8 cellular contexts compared by ENCODE assay signal in the genomic region with DNA sequence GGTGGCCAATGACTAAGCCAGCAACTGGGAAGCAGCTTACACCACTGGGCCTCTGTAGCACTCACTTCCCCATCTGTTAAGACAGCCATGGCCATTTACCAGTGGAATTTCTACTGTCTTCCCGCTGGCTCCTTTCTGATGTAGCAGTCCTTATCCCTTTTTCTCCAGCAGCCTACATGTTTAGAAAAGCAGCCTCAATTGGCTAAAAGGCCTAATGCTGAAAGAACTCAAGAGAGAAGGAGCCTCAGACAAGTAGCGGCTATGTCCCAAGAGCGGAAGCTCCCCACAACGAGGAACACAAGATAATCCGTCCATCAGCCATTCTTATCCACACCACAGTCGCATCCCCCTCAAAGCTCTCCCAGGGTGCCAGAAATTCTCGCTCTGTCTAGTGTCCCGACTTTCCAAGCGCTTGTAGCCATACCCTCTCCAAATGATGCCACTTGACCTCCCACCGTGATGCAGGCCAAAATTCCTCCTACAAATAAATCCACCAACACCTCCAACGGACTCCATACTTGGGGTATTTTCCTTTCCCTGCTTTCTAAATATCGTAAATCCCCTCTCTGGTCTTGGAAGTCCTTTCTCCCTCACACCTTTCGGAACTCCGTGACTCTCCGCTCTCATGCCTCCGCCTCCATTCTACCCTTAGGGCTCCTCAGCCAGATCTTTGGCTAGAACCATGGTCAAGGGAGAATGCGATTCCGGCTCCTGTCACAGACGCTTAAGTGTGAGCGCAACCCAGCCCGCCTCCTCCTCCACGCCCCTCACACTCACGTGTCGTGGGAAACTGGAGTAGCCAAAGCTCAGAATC. TPM values are rescaled to one million over a fixed set of nuclear protein-coding genes. Genes with fewer than 3 reads are reported as not detected.
DNase-seq lines count a peak whose midpoint lies in the region; ATAC-seq and TF ChIP-seq lines count a peak whose summit lies in the region.

No MANE protein-coding gene starts in this region.

- TF ChIP-seq POLR2A in breast epithelium (IDR thresholded peaks at IDR 0.05) = no peak

- H3K4me3 Mint-ChIP-seq in stimulated activated memory B cell treated with anti-CD40 and anti-IgM and Interleukin-4, amounts not matched to agents 10 μg/mL and 1 μg/mL and 100 μg/mL, for 72 hours = peak overlapping the region; percentile 97

- H3K4me2 ChIP-seq in OCI-LY3 (ENCODE audit: low read length) = peak overlapping the region; percentile 85

- H3K9me3 ChIP-seq in OCI-LY3 (ENCODE audit: insufficient read depth, low read length) (peaks cover 7% of the 10 kb centered on the region; the same call in 1 of the 2 replicates), breast epithelium (no peaks in the 10 kb centered on the region)

- peak; percentile 69 for DNase-seq in CD1c-positive myeloid dendritic cell (ENCODE audit: extremely low spot score)
- DNase-seq in breast epithelium (ENCODE audit: low spot score in 2 of 2) = no peak
- peak; percentile 65 for DNase-seq in islet precursor cell

- peaks cover 5% of the 10 kb centered on the region for H3K9me3 Mint-ChIP-seq in stimulated activated memory B cell treated with anti-CD40 and anti-IgM and Interleukin-4, amounts not matched to agents 10 μg/mL and 1 μg/mL and 100 μg/mL, for 72 hours

- H4K20me1 ChIP-seq in OCI-LY3 (ENCODE audit: insufficient read depth, low read length) = peaks cover 32% of the 10 kb centered on the region

- H3K27ac ChIP-seq in OCI-LY3 (ENCODE audit: low read length) (peak overlapping the region; percentile 94), breast epithelium (peak overlapping the region; percentile 98 to 99)

- peak overlapping the region; percentile 83; the same call in 1 of the 2 replicates for H2AFZ ChIP-seq in OCI-LY3 (ENCODE audit: low read depth, low read length)

- peak; percentile 21 for ATAC-seq in GM18873 (IDR thresholded peaks at IDR 0.05; ENCODE audit: low FRiP score, unreplicated experiment)
- ATAC-seq in HG03095 (IDR thresholded peaks at IDR 0.05; ENCODE audit: unreplicated experiment) = peak; percentile 29
- peak; percentile 63 for ATAC-seq in stimulated activated memory B cell treated with anti-CD40 and anti-IgM and Interleukin-4, amounts not matched to agents 10 μg/mL and 1 μg/mL and 100 μg/mL, for 72 hours
- no peak for ATAC-seq in HG03565 (IDR thresholded peaks at IDR 0.05; ENCODE audit: unreplicated experiment)

- H3K36me3 ChIP-seq in OCI-LY3 (replicated peaks; ENCODE audit: low read depth, low read length) (peaks cover 31% of the 10 kb centered on the region), breast epithelium (no peaks in the 10 kb centered on the region)

- peaks cover 34% of the 10 kb centered on the region for H3K4me1 Mint-ChIP-seq in stimulated activated memory B cell treated with anti-CD40 and anti-IgM and Interleukin-4, amounts not matched to agents 10 μg/mL and 1 μg/mL and 100 μg/mL, for 72 hours

- H3K4me1 ChIP-seq in OCI-LY3 (ENCODE audit: low read length) = peaks cover 33% of the 10 kb centered on the region
- H3K4me1 ChIP-seq in breast epithelium = peaks cover 0 to 4% of the 10 kb centered on the region in 2 donors

- peaks cover 35% of the 10 kb centered on the region for H3K36me3 Mint-ChIP-seq in stimulated activated memory B cell treated with anti-CD40 and anti-IgM and Interleukin-4, amounts not matched to agents 10 μg/mL and 1 μg/mL and 100 μg/mL, for 72 hours

- no peaks in the 10 kb centered on the region for H3K27me3 Mint-ChIP-seq in stimulated activated memory B cell treated with anti-CD40 and anti-IgM and Interleukin-4, amounts not matched to agents 10 μg/mL and 1 μg/mL and 100 μg/mL, for 72 hours

- peaks cover 52% of the 10 kb centered on the region for H3K79me2 ChIP-seq in OCI-LY3 (ENCODE audit: low read length)

- peak overlapping the region; percentile 92 for H3K27ac Mint-ChIP-seq in stimulated activated memory B cell treated with anti-CD40 and anti-IgM and Interleukin-4, amounts not matched to agents 10 μg/mL and 1 μg/mL and 100 μg/mL, for 72 hours

- peak overlapping the region; percentile 85 for H3K4me3 ChIP-seq in OCI-LY3 (ENCODE audit: low read length)
- H3K4me3 ChIP-seq in breast epithelium = peak overlapping the region; percentile 65 to 85 (median 83)

- intact Hi-C loops in breast epithelium (cut with DNase I; ENCODE audit: low total_unique reads) = no loop called here

- no peak for TF ChIP-seq CTCF in OCI-LY3 (IDR thresholded peaks at IDR 0.05; ENCODE audit: low read depth, low read length)
- no peak for TF ChIP-seq CTCF in breast epithelium (IDR thresholded peaks at IDR 0.05)

- H3K9ac ChIP-seq in OCI-LY3 (ENCODE audit: low read length) = peak overlapping the region; percentile 93

- H3K27me3 ChIP-seq in OCI-LY3 (ENCODE audit: low read depth, low read length) = no peaks in the 10 kb centered on the region
- no peaks in the 10 kb centered on the region for H3K27me3 ChIP-seq in breast epithelium

RNA-seq across cellular contexts. Expression of a gene that starts 0.5 kb away (rescaled TPM):
- 100 to 1,000 TPM; 118 to 149 (median 138) TPM for total RNA-seq in breast epithelium

RNA-seq across cellular contexts. Expression of a gene that starts 34.6 kb away (rescaled TPM):
- total RNA-seq in breast epithelium = 10 to 100 TPM; 39.2 to 45.9 (median 40.5) TPM

RNA-seq across cellular contexts. Expression of a gene that starts 40.4 kb away (rescaled TPM):
- total RNA-seq in breast epithelium = 1 to 10 TPM; 2.0 to 3.9 (median 3.8) TPM

Comparison
In these comparisons a context has a peak if more than half of its experiments do, and no peak if none do; other contexts are left out.
1. DNase-seq: peak in CD1c-positive myeloid dendritic cell (single experiment) and islet precursor cell (single experiment); none in breast epithelium (0 of 2).